Comparison of ENCODE assay signal across 1 cellular context in the genomic region with DNA sequence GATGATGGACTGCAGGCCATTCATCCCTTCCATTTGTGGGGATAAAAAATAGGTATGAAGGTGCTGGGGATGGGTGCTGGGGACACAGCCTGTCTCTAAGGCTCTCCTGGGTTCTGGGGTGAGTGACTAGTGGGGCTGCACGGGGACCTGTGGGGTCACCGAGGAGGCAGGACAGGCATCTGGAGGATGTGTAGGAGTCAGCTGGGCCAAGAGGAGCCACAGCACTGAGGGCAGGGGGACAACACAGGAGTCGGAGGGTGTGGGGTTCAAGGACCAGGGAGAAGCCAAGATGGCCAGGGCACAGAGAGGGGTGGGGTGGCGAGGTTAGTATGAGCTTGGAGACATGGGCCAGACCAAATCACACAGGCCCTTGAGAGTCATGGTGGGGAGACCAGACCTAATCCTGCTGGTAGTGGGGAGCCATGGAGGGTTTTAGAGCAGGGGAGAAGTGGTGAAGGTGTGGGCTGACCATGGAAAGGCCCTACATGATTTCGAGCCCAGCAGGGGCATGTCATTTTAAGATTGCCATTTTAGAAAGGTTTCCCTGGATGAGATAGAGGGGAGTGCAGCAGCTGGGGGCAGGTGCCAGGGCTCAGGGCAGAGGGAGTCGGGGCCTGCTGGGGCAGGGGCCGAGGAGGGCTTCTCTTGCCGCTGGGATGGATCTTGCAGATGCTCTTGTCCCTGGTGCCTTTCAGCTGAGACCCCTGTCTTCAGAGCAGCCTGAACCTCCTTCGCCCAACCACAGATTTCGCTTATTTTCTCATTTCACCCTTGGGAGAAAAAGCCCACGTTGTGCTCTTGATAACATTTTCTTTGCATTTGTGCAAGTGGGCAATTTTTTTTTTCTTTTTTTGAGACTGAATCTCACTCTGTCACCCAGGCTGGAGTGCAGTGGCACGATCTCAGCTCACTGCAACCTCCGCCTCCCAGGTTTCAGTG.
TF ChIP-seq lines count a peak whose summit lies in the region.

No MANE protein-coding gene starts in this region.

TF ChIP-seq in HepG2, 621 proteins besides CTCF, POLR2A, EP300 and RAD21 (continues in another document):
- TF ChIP-seq ZZZ3 (CRISPR knock-in tag; IDR thresholded peaks at IDR 0.05; ENCODE audit: borderline replicate concordance) (0 out of 2 replicates have a peak, but pooled peaks have one; percentile 47), HOXA9 (CRISPR knock-in tag; IDR thresholded peaks at IDR 0.05; ENCODE audit: borderline replicate concordance) (no peak), ZFX (CRISPR knock-in tag; IDR thresholded peaks at IDR 0.05; ENCODE audit: low read depth) (peak; percentile 34; the same call in 1 of the 2 replicates), BRD4 (CRISPR knock-in tag; IDR thresholded peaks at IDR 0.05) (0 out of 2 replicates have a peak, but pooled peaks have one; percentile 11), MED1 (CRISPR knock-in tag; IDR thresholded peaks at IDR 0.05) (no peak), MTF1 (CRISPR knock-in tag; IDR thresholded peaks at IDR 0.05) (no peak), HOMEZ (CRISPR knock-in tag; IDR thresholded peaks at IDR 0.05; ENCODE audit: low read depth) (no peak), GTF3A (CRISPR knock-in tag; conservative IDR thresholded peaks at IDR 0.05) (no peak), CENPX (CRISPR knock-in tag; IDR thresholded peaks at IDR 0.05) (no peak), AKAP8 (CRISPR knock-in tag; IDR thresholded peaks at IDR 0.05) (peak; percentile 13; the same call in 1 of the 2 replicates), ATF2 (CRISPR knock-in tag; IDR thresholded peaks at IDR 0.05) (no peak), PHF8 (CRISPR knock-in tag; IDR thresholded peaks at IDR 0.05) (no peak), CREM (IDR thresholded peaks at IDR 0.05) (no peak), CREM (CRISPR knock-in tag; IDR thresholded peaks at IDR 0.05) (no peak), KMT2A (CRISPR knock-in tag; IDR thresholded peaks at IDR 0.05) (no peak), SAP130 (CRISPR knock-in tag; IDR thresholded peaks at IDR 0.05; ENCODE audit: low read depth) (peak; percentile 3; the same call in 1 of the 2 replicates), FOXK1 (CRISPR knock-in tag; IDR thresholded peaks at IDR 0.05; ENCODE audit: borderline replicate concordance, low read depth) (no peak), FUBP1 (CRISPR knock-in tag; IDR thresholded peaks at IDR 0.05; ENCODE audit: borderline replicate concordance) (no peak), KIAA2018 (CRISPR knock-in tag; IDR thresholded peaks at IDR 0.05; ENCODE audit: borderline replicate concordance) (0 out of 2 replicates have a peak, but pooled peaks have one; percentile 64), CC2D1A (CRISPR knock-in tag; IDR thresholded peaks at IDR 0.05) (no peak), GATAD2A (CRISPR knock-in tag; IDR thresholded peaks at IDR 0.05) (no peak), PHB2 (IDR thresholded peaks at IDR 0.05; ENCODE audit: partially characterized antibody) (no peak), MXI1 (IDR thresholded peaks at IDR 0.05; ENCODE audit: borderline replicate concordance, low read depth, low read length) (no peak), ZNF687 (CRISPR knock-in tag; IDR thresholded peaks at IDR 0.05) (peak; percentile 7), CREBL2 (CRISPR knock-in tag; IDR thresholded peaks at IDR 0.05; ENCODE audit: borderline replicate concordance) (no peak), ZNF567 (CRISPR knock-in tag; IDR thresholded peaks at IDR 0.05; ENCODE audit: borderline replicate concordance) (no peak), ZNF879 (CRISPR knock-in tag; IDR thresholded peaks at IDR 0.05) (no peak), HHEX (CRISPR knock-in tag; IDR thresholded peaks at IDR 0.05) (no peak), ELF4 (CRISPR knock-in tag; IDR thresholded peaks at IDR 0.05; ENCODE audit: borderline replicate concordance) (no peak), NR2F2 (IDR thresholded peaks at IDR 0.05; ENCODE audit: borderline replicate concordance, low read depth) (no peak), TFE3 (CRISPR knock-in tag; IDR thresholded peaks at IDR 0.05) (no peak)
- TF ChIP-seq, protein P1, sequence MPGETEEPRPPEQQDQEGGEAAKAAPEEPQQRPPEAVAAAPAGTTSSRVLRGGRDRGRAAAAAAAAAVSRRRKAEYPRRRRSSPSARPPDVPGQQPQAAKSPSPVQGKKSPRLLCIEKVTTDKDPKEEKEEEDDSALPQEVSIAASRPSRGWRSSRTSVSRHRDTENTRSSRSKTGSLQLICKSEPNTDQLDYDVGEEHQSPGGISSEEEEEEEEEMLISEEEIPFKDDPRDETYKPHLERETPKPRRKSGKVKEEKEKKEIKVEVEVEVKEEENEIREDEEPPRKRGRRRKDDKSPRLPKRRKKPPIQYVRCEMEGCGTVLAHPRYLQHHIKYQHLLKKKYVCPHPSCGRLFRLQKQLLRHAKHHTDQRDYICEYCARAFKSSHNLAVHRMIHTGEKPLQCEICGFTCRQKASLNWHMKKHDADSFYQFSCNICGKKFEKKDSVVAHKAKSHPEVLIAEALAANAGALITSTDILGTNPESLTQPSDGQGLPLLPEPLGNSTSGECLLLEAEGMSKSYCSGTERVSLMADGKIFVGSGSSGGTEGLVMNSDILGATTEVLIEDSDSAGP (CRISPR knock-in tag; IDR thresholded peaks at IDR 0.05; ENCODE audit: borderline replicate concordance): 0 out of 2 replicates have a peak, but pooled peaks have one; percentile 8
